In the genomic region with DNA sequence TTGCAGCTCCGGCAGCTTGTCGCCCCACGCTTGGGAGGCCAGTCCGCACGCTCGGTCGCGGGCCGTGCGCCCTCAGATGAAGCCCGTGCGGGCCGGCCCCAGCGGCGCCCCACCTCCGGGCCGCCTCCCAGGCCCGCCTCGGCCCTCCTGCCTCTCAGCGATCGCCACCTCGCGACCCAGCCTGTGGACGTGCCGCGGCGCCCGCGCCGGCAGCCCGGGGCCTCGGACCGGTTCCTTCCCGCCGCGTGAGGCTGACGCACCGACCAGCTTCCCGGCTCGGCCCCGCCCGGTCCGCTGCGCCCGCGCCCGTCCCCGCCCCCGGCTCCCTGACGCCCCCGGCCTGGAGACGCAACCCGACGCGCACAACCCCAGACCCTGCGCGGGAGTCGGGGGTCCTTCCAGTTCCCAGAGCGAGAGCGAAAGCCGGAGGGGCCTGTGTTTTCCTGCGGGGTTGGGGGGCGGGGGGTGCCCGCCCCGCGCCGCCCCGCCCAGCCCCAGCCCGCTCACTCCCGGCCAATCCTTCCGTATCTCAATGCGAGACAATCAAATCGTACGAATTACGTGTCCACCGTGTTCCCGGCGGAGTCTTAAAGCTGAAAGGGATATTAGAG, we compare ENCODE assay signal across 1 cellular context.
TF ChIP-seq lines count a peak whose summit lies in the region.

A gene with protein sequence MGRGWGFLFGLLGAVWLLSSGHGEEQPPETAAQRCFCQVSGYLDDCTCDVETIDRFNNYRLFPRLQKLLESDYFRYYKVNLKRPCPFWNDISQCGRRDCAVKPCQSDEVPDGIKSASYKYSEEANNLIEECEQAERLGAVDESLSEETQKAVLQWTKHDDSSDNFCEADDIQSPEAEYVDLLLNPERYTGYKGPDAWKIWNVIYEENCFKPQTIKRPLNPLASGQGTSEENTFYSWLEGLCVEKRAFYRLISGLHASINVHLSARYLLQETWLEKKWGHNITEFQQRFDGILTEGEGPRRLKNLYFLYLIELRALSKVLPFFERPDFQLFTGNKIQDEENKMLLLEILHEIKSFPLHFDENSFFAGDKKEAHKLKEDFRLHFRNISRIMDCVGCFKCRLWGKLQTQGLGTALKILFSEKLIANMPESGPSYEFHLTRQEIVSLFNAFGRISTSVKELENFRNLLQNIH (minus strand): TSS at position 78 of the 611 bp plus-strand sequence. CDS start 77 bp downstream, at position 1.

TF ChIP-seq in PFSK-1, 5 proteins besides CTCF, POLR2A, EP300 and RAD21 (continued from another document):
- peak; percentile 6 for TF ChIP-seq FOXP2 (optimal IDR thresholded peaks at IDR 0.05; ENCODE audit: borderline replicate concordance, extremely low read depth, extremely low read length, insufficient read depth)
TF ChIP-seq in PFSK-1: peak in this region for 2.
